Comparison of ENCODE assay signal across 8 cellular contexts in the genomic region with DNA sequence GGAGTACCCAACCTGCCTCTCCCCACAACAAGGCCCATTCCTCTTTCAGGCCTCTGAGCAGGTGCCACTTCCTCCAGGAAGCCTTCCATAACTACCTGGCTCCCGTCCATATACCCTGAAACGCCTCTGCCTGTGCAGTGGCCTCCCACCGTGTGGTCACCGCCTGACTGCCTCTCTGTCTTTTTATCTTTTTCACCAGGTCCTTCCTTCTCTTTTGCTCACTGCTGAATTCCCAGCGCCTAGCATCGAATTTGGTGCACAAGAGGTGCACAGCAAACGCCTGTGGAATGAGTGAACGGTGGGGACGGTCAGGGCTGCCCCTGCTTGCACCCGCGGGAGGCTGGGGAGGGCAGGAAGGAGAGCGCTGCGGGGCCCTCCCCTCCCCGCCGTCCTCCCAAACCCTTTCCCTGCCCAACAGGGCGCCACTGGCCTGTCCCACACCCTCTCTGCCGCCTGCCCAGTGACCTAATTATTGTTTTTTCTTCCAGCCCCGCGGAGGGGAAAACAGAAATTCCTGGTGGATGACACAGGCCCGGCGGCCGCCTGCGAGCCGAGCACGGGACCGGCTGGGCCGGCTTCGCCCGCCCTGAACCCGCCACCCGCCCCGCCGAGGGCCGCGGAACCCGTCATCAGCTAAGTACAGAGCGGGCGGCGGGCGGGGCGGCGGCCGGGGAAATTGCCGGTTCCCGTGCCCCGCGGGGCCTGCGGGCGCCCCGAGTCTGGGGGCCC.
DNase-seq lines count a peak whose midpoint lies in the region; ATAC-seq and TF ChIP-seq lines count a peak whose summit lies in the region.

No MANE protein-coding gene starts in this region.

- CTCF ChIA-PET in AG04449 (lab: Yijun Ruan, JAX) = interaction anchor here (1.5 to 3.7 kb wide), 4 partner anchors 10 to 223 kb away, joined by 3 to 33 read pairs (median 7); no protein-coding TSS in a partner anchor
- CTCF ChIA-PET in WTC11 (lab: Charles Lee) = interaction anchor here (1.1 to 2.8 kb wide), 2 partner anchors 10 to 223 kb away, joined by 3 to 16 read pairs; no protein-coding TSS in a partner anchor

- no peaks in the 10 kb centered on the region for H3K27me3 ChIP-seq in thoracic aorta (replicated peaks; ENCODE audit: insufficient read depth)

- POLR2A ChIA-PET in AG04449 (lab: Yijun Ruan, JAX) (interaction anchor here (1.1 to 1.5 kb wide), 2 partner anchors 12 to 20 kb away, joined by 3 to 7 read pairs; no protein-coding TSS in a partner anchor), WTC11 (lab: Charles Lee) (no interaction called here)

- H3K4me3 ChIP-seq in AG04449 (ENCODE audit: low read depth, low read length) (peak overlapping the region; percentile 58), mesodermal cell (ENCODE audit: extremely low read depth, insufficient read depth, low read length, poor library complexity, severe bottlenecking) (peak overlapping the region; percentile 29), thoracic aorta (peak overlapping the region; percentile 64)

- H3K4me1 Mint-ChIP-seq in WTC11 = peaks cover 16% of the 10 kb centered on the region

- H3K9me3 Mint-ChIP-seq in WTC11 = no peaks in the 10 kb centered on the region

- H3K27ac ChIP-seq in mesodermal cell (ENCODE audit: low read depth, low read length, severe bottlenecking) (peak overlapping the region; percentile 94), thoracic aorta (peak overlapping the region; percentile 89 to 97)

- peak; percentile 59 for DNase-seq in AG04449 (ENCODE audit: low read depth, low spot score)
- DNase-seq in H4 (ENCODE audit: low spot score) = peak; percentile 61
- peak; percentile 67 for DNase-seq in WTC11 (ENCODE audit: low spot score)
- peak; percentile 58 to 68 for DNase-seq in erythroblast (lab: John Stamatoyannopoulos, UW)
- peak; percentile 77 for DNase-seq in thoracic aorta (ENCODE audit: low spot score)
- no peak for DNase-seq in stimulated activated naive CD4-positive, alpha-beta T cell treated with Interleukin-2 at 50 U/mL for 16 hours (lab: John Stamatoyannopoulos, UW)
- DNase-seq in NCI-H524 (lab: John Stamatoyannopoulos, UW) = no peak

- peak overlapping the region; percentile 66 for H3K4me3 Mint-ChIP-seq in WTC11

- no peak for TF ChIP-seq POLR2A in erythroblast (IDR thresholded peaks at IDR 0.05; ENCODE audit: low read length)

- H3K27me3 Mint-ChIP-seq in WTC11 (ENCODE audit: low read depth) = peaks cover 36% of the 10 kb centered on the region

- H3K36me3 ChIP-seq in mesodermal cell (ENCODE audit: control insufficient read depth, insufficient read depth, low read length) (peaks cover 15% of the 10 kb centered on the region), thoracic aorta (no peaks in the 10 kb centered on the region)

- ATAC-seq in WTC11 = peak; percentile 57
- ATAC-seq in thoracic aorta (ENCODE audit: insufficient number of reproducible peaks, low FRiP score, low read depth) = peak; percentile 92

- no peak for TF ChIP-seq CTCF in AG04449 (IDR thresholded peaks at IDR 0.05; ENCODE audit: insufficient read depth, low read length, missing control alignments)
- no peak for TF ChIP-seq CTCF in WTC11 (IDR thresholded peaks at IDR 0.05)
- no peak for TF ChIP-seq CTCF in thoracic aorta (IDR thresholded peaks at IDR 0.05)

- H3K9me3 ChIP-seq in mesodermal cell (ENCODE audit: control insufficient read depth, low read length) = no peaks in the 10 kb centered on the region
- H3K9me3 ChIP-seq in thoracic aorta = no peaks in the 10 kb centered on the region

- H3K27ac Mint-ChIP-seq in WTC11 = no peak overlapping the region

- no peaks in the 10 kb centered on the region for H3K36me3 Mint-ChIP-seq in WTC11

- H3K4me1 ChIP-seq in mesodermal cell (ENCODE audit: control insufficient read depth, insufficient read depth, low read length, poor library complexity, severe bottlenecking) (peaks cover 44% of the 10 kb centered on the region), thoracic aorta (ENCODE audit: control insufficient read depth in 1 of 2, low read depth in 2 of 2) (peaks cover 33 to 63% of the 10 kb centered on the region in 2 donors)

- 4% methylated on average over 35 to 36 of the region's 50 CpGs for WGBS in mesodermal cell (ENCODE audit: insufficient coverage in 2 of 2), 2 experiments

TF ChIP-seq in WTC11, 78 proteins besides CTCF, POLR2A, EP300 and RAD21 (continues in another document):
- TF ChIP-seq, protein P1, sequence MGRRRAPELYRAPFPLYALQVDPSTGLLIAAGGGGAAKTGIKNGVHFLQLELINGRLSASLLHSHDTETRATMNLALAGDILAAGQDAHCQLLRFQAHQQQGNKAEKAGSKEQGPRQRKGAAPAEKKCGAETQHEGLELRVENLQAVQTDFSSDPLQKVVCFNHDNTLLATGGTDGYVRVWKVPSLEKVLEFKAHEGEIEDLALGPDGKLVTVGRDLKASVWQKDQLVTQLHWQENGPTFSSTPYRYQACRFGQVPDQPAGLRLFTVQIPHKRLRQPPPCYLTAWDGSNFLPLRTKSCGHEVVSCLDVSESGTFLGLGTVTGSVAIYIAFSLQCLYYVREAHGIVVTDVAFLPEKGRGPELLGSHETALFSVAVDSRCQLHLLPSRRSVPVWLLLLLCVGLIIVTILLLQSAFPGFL (CRISPR knock-in tag; IDR thresholded peaks at IDR 0.05; ENCODE audit: borderline replicate concordance) = no peak
- TF ChIP-seq FOXP1 (CRISPR knock-in tag; IDR thresholded peaks at IDR 0.05; ENCODE audit: borderline replicate concordance) (peak; percentile 52; the same call in 1 of the 2 replicates), ZSCAN18 (CRISPR knock-in tag; IDR thresholded peaks at IDR 0.05) (no peak), ZNF532 (CRISPR knock-in tag; IDR thresholded peaks at IDR 0.05; ENCODE audit: borderline replicate concordance) (no peak), CDX4 (CRISPR knock-in tag; IDR thresholded peaks at IDR 0.05; ENCODE audit: borderline replicate concordance) (no peak)
- TF ChIP-seq, protein P2, sequence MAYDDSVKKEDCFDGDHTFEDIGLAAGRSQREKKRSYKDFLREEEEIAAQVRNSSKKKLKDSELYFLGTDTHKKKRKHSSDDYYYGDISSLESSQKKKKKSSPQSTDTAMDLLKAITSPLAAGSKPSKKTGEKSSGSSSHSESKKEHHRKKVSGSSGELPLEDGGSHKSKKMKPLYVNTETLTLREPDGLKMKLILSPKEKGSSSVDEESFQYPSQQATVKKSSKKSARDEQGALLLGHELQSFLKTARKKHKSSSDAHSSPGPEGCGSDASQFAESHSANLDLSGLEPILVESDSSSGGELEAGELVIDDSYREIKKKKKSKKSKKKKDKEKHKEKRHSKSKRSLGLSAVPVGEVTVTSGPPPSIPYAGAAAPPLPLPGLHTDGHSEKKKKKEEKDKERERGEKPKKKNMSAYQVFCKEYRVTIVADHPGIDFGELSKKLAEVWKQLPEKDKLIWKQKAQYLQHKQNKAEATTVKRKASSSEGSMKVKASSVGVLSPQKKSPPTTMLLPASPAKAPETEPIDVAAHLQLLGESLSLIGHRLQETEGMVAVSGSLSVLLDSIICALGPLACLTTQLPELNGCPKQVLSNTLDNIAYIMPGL (CRISPR knock-in tag; IDR thresholded peaks at IDR 0.05) = no peak
- TF ChIP-seq, protein P3, sequence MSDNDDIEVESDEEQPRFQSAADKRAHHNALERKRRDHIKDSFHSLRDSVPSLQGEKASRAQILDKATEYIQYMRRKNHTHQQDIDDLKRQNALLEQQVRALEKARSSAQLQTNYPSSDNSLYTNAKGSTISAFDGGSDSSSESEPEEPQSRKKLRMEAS (CRISPR knock-in tag; IDR thresholded peaks at IDR 0.05) = 0 out of 2 replicates have a peak, but pooled peaks have one; percentile 22

Comparison
In these comparisons a context has a peak if more than half of its experiments do, and no peak if none do; other contexts are left out.
1. DNase-seq: peak in AG04449 (single experiment), H4 (single experiment), WTC11 (single experiment), erythroblast (2 of 2) and thoracic aorta (single experiment); none in stimulated activated naive CD4-positive, alpha-beta T cell treated with Interleukin-2 at 50 U/mL for 16 hours (single experiment) and NCI-H524 (0 of 2).
2. Peak in every context shown above with its lines, with median percentiles within 50 percentile points of each other: H3K4me3 ChIP-seq.